ENCODE assay signal across 1 cellular context in the genomic region with DNA sequence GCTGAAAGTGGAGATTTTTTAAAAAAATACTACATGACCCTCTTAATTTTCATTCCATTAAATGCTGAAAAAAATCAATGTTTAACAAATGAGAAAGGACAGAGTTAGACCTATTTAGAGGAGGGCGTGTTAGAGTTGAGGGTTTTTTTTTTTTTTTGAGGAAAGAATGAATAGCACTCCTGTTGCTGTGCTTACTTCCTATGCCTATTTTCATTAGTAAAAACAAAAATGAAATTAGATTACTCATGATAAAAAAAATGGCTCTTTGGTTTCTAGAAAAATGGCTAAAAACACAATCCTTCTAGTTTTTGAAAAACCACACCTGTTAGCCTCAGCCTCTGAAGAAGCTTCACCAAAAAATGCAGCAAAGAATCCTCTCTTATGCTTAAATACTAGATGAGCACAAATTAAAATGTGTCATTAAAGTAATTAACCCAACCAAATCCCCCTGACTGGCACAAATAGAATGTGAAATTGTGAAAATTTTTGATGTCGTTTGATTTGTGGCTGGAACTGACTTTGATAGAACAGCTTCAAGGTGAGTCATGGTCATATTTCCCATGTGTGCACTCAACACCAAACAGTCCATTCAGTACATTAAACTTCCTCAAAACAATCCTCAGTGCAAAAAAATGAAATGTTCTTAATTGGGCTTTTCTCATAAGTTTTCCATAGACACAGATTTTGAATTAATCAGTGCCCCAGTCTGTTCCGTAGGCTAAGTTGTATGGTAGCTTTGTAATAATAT.
TF ChIP-seq lines count a peak whose summit lies in the region.

No MANE protein-coding gene starts in this region.

TF ChIP-seq in endothelial cell of umbilical vein, 7 proteins besides CTCF, POLR2A, EP300 and RAD21 (continued from another document):
- TF ChIP-seq EZH2 (IDR thresholded peaks at IDR 0.05; ENCODE audit: borderline replicate concordance, low read depth, low read length, severe bottlenecking) (no peak), MYC (IDR thresholded peaks at IDR 0.05; ENCODE audit: low read depth, low read length) (no peak), GATA2 (IDR thresholded peaks at IDR 0.05; ENCODE audit: insufficient read depth, insufficient read length, low read depth, low read length) (no peak), FOS (IDR thresholded peaks at IDR 0.05; ENCODE audit: borderline replicate concordance, insufficient read depth, low read length) (no peak)
- TF ChIP-seq, protein P1, sequence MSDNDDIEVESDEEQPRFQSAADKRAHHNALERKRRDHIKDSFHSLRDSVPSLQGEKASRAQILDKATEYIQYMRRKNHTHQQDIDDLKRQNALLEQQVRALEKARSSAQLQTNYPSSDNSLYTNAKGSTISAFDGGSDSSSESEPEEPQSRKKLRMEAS (IDR thresholded peaks at IDR 0.05; ENCODE audit: insufficient read depth, insufficient read length): no peak
TF ChIP-seq in endothelial cell of umbilical vein: peak in this region for 0.
